ENCODE assay signal across 8 cellular contexts in genomic region chrX:51332943-51333631, GRCh38. TPM values are rescaled to one million over a fixed set of nuclear protein-coding genes. Genes with fewer than 3 reads are reported as not detected.
DNase-seq lines count a peak whose midpoint lies in the region; ATAC-seq and TF ChIP-seq lines count a peak whose summit lies in the region.
"Not testable (repeated sequence)": the region's sequence is repeated elsewhere in the genome, so short reads cannot be mapped to it uniquely, and the experiment has no call there.

No MANE protein-coding gene starts in this region.

- H3K4me3 Mint-ChIP-seq in CD4-positive, CD25-positive, alpha-beta regulatory T cell = peak overlapping the region in 3 of 4 donors; percentile 51 to 88 (median 77)

- not testable (repeated sequence) for TF ChIP-seq POLR2A in suprapubic skin (IDR thresholded peaks at IDR 0.05)

- not testable (repeated sequence) for H3K9me3 Mint-ChIP-seq in CD4-positive, CD25-positive, alpha-beta regulatory T cell

- H3K9ac ChIP-seq in fibroblast of lung (ENCODE audit: insufficient read depth, low read length); parathyroid adenoma: not testable (repeated sequence)

- H3K4me1 ChIP-seq in CD4-positive, CD25-positive, alpha-beta regulatory T cell (ENCODE audit: control insufficient read depth, insufficient read depth, low read length, poor library complexity, severe bottlenecking); fibroblast of lung (ENCODE audit: control insufficient read depth, extremely low read depth, insufficient read depth, low read length); parathyroid adenoma; suprapubic skin: not testable (repeated sequence)

- not testable (repeated sequence) for H3K36me3 ChIP-seq in CD4-positive, CD25-positive, alpha-beta regulatory T cell (ENCODE audit: control insufficient read depth, insufficient read depth, low read length); fibroblast of lung (ENCODE audit: control insufficient read depth, insufficient read depth, low read length); parathyroid adenoma (ENCODE audit: control insufficient read depth, insufficient read depth, low read length); suprapubic skin

- peak overlapping the region; percentile 35 for H2AFZ ChIP-seq in fibroblast of lung (ENCODE audit: low read length)
- H2AFZ ChIP-seq in parathyroid adenoma = peak overlapping the region; percentile 88

- H3K36me3 Mint-ChIP-seq in CD4-positive, CD25-positive, alpha-beta regulatory T cell = not testable (repeated sequence)

- not testable (repeated sequence) for DNase-seq in CD4-positive, CD25-positive, alpha-beta regulatory T cell; HL-60 (ENCODE audit: low read depth in 1 of 2, low spot score in 1 of 2); astrocyte of the spinal cord (ENCODE audit: low read depth, low spot score); suprapubic skin (ENCODE audit: low spot score in 2 of 2)
- peak; percentile 3 for DNase-seq in activated CD4-positive, alpha-beta T cell treated with anti-CD3 and anti-CD28 coated beads for 48 hours
- peak; percentile 0 to 6 for DNase-seq in fibroblast of lung (ENCODE audit: low read depth in 2 of 2)
- peak; percentile 29 for DNase-seq in left kidney (ENCODE audit: low read depth, low spot score)

- 52% methylated on average over 10 of the region's 49 CpGs for WGBS in suprapubic skin

- not testable (repeated sequence) for H3K27ac Mint-ChIP-seq in CD4-positive, CD25-positive, alpha-beta regulatory T cell

- not testable (repeated sequence) for H3K27ac ChIP-seq in CD4-positive, CD25-positive, alpha-beta regulatory T cell (ENCODE audit: insufficient read depth, low read length, poor library complexity, severe bottlenecking); HL-60 (replicated peaks); fibroblast of lung (ENCODE audit: insufficient read depth, low read length); parathyroid adenoma; suprapubic skin

- not testable (repeated sequence) for TF ChIP-seq CTCF in HL-60 (IDR thresholded peaks at IDR 0.05; ENCODE audit: insufficient read depth, low read length); astrocyte of the spinal cord (IDR thresholded peaks at IDR 0.05; ENCODE audit: low read depth, low read length); fibroblast of lung (conservative IDR thresholded peaks at IDR 0.05 in 1 of 2, IDR thresholded peaks at IDR 0.05 in 1 of 2; ENCODE audit: low read depth in 1 of 2, low read length in 2 of 2); parathyroid adenoma (IDR thresholded peaks at IDR 0.05); suprapubic skin (IDR thresholded peaks at IDR 0.05)

- not testable (repeated sequence) for H3K27me3 ChIP-seq in CD4-positive, CD25-positive, alpha-beta regulatory T cell (ENCODE audit: control insufficient read depth, insufficient read depth, low read length); HL-60 (ENCODE audit: insufficient read depth, poor library complexity, severe bottlenecking); fibroblast of lung (ENCODE audit: control insufficient read depth, insufficient read depth, low read length); parathyroid adenoma (ENCODE audit: control insufficient read depth, insufficient read depth, low read length); suprapubic skin

- H3K4me3 ChIP-seq in CD4-positive, CD25-positive, alpha-beta regulatory T cell (ENCODE audit: low read depth, low read length) = not testable (repeated sequence)
- H3K4me3 ChIP-seq in HL-60 (replicated peaks; ENCODE audit: insufficient read depth, low read length) (peak overlapping the region; percentile 24; the same call in 1 of the 2 replicates), astrocyte of the spinal cord (ENCODE audit: low read depth, low read length) (peak overlapping the region; percentile 46), fibroblast of lung (replicated peaks in 1 of 4; ENCODE audit: control extremely low read depth in 1 of 4, insufficient read depth in 1 of 4, low read depth in 3 of 4, low read length in 4 of 4) (peak overlapping the region; percentile 29 to 52 (median 44)), parathyroid adenoma (ENCODE audit: low read depth, low read length) (peak overlapping the region; percentile 36), suprapubic skin (peak overlapping the region; percentile 48)

- not testable (repeated sequence) for H4K20me1 ChIP-seq in fibroblast of lung (ENCODE audit: control insufficient read depth, extremely low read depth, insufficient read depth, low read length)

- peak overlapping the region; percentile 32 for H3K4me2 ChIP-seq in fibroblast of lung (ENCODE audit: extremely low read depth, insufficient read depth, low read length)
- peak overlapping the region; percentile 42 for H3K4me2 ChIP-seq in parathyroid adenoma (ENCODE audit: low read length)

- not testable (repeated sequence) for H3K79me2 ChIP-seq in fibroblast of lung (ENCODE audit: control insufficient read depth, insufficient read depth, low read length); parathyroid adenoma

- H3K4me1 Mint-ChIP-seq in CD4-positive, CD25-positive, alpha-beta regulatory T cell = not testable (repeated sequence)

- not testable (repeated sequence) for H3K9me3 ChIP-seq in CD4-positive, CD25-positive, alpha-beta regulatory T cell (ENCODE audit: control insufficient read depth in 2 of 2, low read length in 2 of 2); fibroblast of lung (ENCODE audit: control insufficient read depth, insufficient read depth, low read depth, low read length); parathyroid adenoma (ENCODE audit: control insufficient read depth, low read length); suprapubic skin

- not testable (repeated sequence) for H3K27me3 Mint-ChIP-seq in CD4-positive, CD25-positive, alpha-beta regulatory T cell

- in situ Hi-C loops in astrocyte of the spinal cord (cut with HindIII; ENCODE audit: low sequenced_read_pairs) = not testable (repeated sequence)

- not testable (repeated sequence) for TF ChIP-seq EP300 in suprapubic skin (IDR thresholded peaks at IDR 0.05)

- not testable (repeated sequence) for ATAC-seq in CD4-positive, CD25-positive, alpha-beta regulatory T cell (ENCODE audit: low read depth in 2 of 2)

RNA-seq across cellular contexts. Expression of gene NUDT10, which starts 0.5 kb away (rescaled TPM):
- total RNA-seq in CD4-positive, CD25-positive, alpha-beta regulatory T cell = not detected
- polyA plus RNA-seq in CD4-positive, CD25-positive, alpha-beta regulatory T cell = under 1 TPM in 1 of 4 donors, not detected in 3; 0.27 TPM
- total RNA-seq in fibroblast of lung (1.8 and 2.1 TPM in 2 replicates), suprapubic skin (1 to 10 TPM in 1 of 4 donors, under 1 TPM in 3; 0.38 to 2.8 (median 0.74) TPM)
- polyA plus RNA-seq in fibroblast of lung = 0.28 and 3.7 TPM in 2 replicates
- polyA plus RNA-seq in fibroblast of lung (2012) = 0.42 and 2.4 TPM in 2 replicates
- 0.11 TPM in 1 of 2 replicates, not detected in the other for polyA minus RNA-seq in fibroblast of lung (ENCODE audit: low replicate concordance)
